ENCODE assay signal across 35 cellular contexts in the genomic region with DNA sequence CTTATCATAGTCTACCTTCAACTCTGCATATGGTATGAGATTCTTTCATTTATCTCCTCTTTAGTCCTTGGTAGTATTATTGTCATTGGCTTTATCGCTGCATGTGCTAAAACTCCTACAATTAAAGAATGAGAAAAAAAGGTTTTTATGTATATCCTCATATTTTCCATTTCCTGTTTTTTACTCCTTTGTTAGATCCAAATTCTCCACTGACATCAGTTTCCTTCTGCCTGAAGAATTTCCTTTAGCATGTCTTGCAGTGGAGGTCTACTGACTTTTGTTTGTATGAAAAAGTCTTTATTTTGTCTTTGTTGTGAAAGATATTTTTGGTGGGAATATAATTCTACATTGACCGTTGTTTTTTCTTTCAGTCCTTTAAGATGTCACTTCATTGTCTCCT.
"Had no signal": no experiment of that assay in that cellular context is flagged by ENCODE, and none has a peak within 500 bp of the region (broad histone marks: within the 10 kb centered on the region; RNA-seq: fewer than 3 reads in every experiment).

No MANE protein-coding gene starts in this region.

- H3K27ac ChIP-seq: adrenal gland, ascending aorta, body of pancreas, brain microvascular endothelial cell, breast epithelium, cardiac muscle cell had no signal

- FAIRE-seq: astrocyte, bronchial epithelial cell had no signal

- H3K4me1 ChIP-seq: adrenal gland, ascending aorta, body of pancreas, breast epithelium had no signal

- DNase-seq: activated effector memory CD4-positive, alpha-beta T cell treated with anti-CD3 and anti-CD28 coated beads, Interleukin-2, amount 50 U/mL, for 16 hours; activated effector memory CD4-positive, alpha-beta T cell treated with Interleukin-2 at 50 U/mL for 16 hours; activated gamma-delta T cell; activated gamma-delta T cell treated with Interleukin-2 at 50 U/mL for 16 hours; activated naive CD4-positive, alpha-beta T cell; activated naive CD4-positive, alpha-beta T cell treated with anti-CD3 and anti-CD28 coated beads for 36 hours; activated naive CD4-positive, alpha-beta T cell treated with anti-CD3 and anti-CD28 coated beads, Interleukin-2, amount 10 ng/mL, durations not matched to agents 7 days and 5 days; activated naive CD4-positive, alpha-beta T cell treated with anti-CD3 and anti-CD28 coated beads, Interleukin-2, amount 50 U/mL, for 16 hours; activated naive CD4-positive, alpha-beta T cell treated with Interleukin-2 at 50 U/mL for 16 hours; activated naive CD8-positive, alpha-beta T cell treated with anti-CD3 and anti-CD28 coated beads for 36 hours; activated naive CD8-positive, alpha-beta T cell treated with anti-CD3 and anti-CD28 coated beads, Interleukin-2, amount 10 ng/mL, durations not matched to agents 7 days and 5 days; activated naive CD8-positive, alpha-beta T cell treated with anti-CD3 and anti-CD28 coated beads, Interleukin-2, amount 50 U/mL, for 24 hours; activated T-cell treated with anti-CD3 and anti-CD28 coated beads for 4 hours; activated T-cell treated with anti-CD3 and anti-CD28 coated beads, Interleukin-2, amount 50 U/mL, for 1 hour; activated T-cell treated with anti-CD3 and anti-CD28 coated beads, Interleukin-2, amount 50 U/mL, for 24 hours; activated T-cell treated with anti-CD3 and anti-CD28 coated beads, Interleukin-2, amount 50 U/mL, for 4 hours; activated T-cell treated with anti-CD3 and anti-CD28 coated beads, Interleukin-2, amount 50 U/mL, for 48 hours; activated T-cell treated with anti-CD3 and anti-CD28 coated beads, Interleukin-2, amount 50 U/mL, for 72 hours; adrenal gland; amniotic stem cell; amygdala; anterior cingulate cortex; aorta; body of pancreas; brain microvascular endothelial cell; caudate nucleus; central memory CD4-positive, alpha-beta T cell; cerebellar nuclear complex had no signal

- ATAC-seq: activated naive CD4-positive, alpha-beta T cell treated with anti-CD3 and anti-CD28 coated beads, Interleukin-2, amount 50 U/mL, for 72 hours; activated naive CD8-positive, alpha-beta T cell treated with anti-CD3 and anti-CD28 coated beads, Interleukin-2, amount 50 U/mL, for 24 hours; activated T-cell treated with anti-CD3 and anti-CD28 coated beads, Interleukin-2, amount 50 U/mL, for 4 hours; activated T-cell treated with anti-CD3 and anti-CD28 coated beads, Interleukin-2, amount 50 U/mL, for 72 hours; activated T-helper 17 cell treated with anti-CD3 and anti-CD28 coated beads, Interleukin-2, amount 50 U/mL, for 72 hours; body of pancreas had no signal

- H3K27me3 ChIP-seq: adrenal gland, ascending aorta, body of pancreas, brain microvascular endothelial cell, breast epithelium, cardiac muscle cell had no signal

- H3K4me3 ChIP-seq: adrenal gland, ascending aorta, body of pancreas, breast epithelium, cardiac muscle cell had no signal

- H3K9me3 ChIP-seq: adrenal gland, ascending aorta, body of pancreas, breast epithelium had no signal

- H3K36me3 ChIP-seq: adrenal gland, ascending aorta, brain microvascular endothelial cell, breast epithelium, cardiac muscle cell had no signal
